8 cellular contexts compared by ENCODE assay signal in genomic region chr10:126749030-126749655, GRCh38.
DNase-seq lines count a peak whose midpoint lies in the region; ATAC-seq and TF ChIP-seq lines count a peak whose summit lies in the region.

No MANE protein-coding gene starts in this region.

- H3K27me3 ChIP-seq in esophagus muscularis mucosa, result peaks cover 0 to 3% (median 0%) of the 10 kb centered on the region in 4 donors

- H3K36me3 Mint-ChIP-seq in HFFc6 (ENCODE audit: low read depth), result no peaks in the 10 kb centered on the region
- H3K36me3 Mint-ChIP-seq in activated CD8-positive, alpha-beta T cell treated with anti-CD3 and anti-CD28 coated beads for 36 hours (ENCODE audit: low read depth), result no peaks in the 10 kb centered on the region

- no peak for TF ChIP-seq EP300 in esophagus muscularis mucosa (IDR thresholded peaks at IDR 0.05)

- POLR2A ChIA-PET in activated CD8-positive, alpha-beta T cell treated with anti-CD3 and anti-CD28 coated beads for 36 hours (lab: Charles Lee), result interaction anchor here (0.5 kb wide), 1 partner anchor 278 kb away, joined by 3 read pairs; no protein-coding TSS in a partner anchor

- DNase-seq in EH (ENCODE audit: low read depth) (peak; percentile 70), HFFc6 (peak; percentile 30), NCI-H345 treated with DMSO at 0.1 percent for 48 hours (lab: John Stamatoyannopoulos, UW; ENCODE audit: unreplicated experiment) (peak; percentile 17), esophagus muscularis mucosa (ENCODE audit: extremely low spot score) (no peak), mucosa of gallbladder (ENCODE audit: low spot score) (peak; percentile 73)
- peak; percentile 77 for DNase-seq in activated CD8-positive, alpha-beta T cell treated with anti-CD3 and anti-CD28 coated beads for 36 hours
- peak; percentile 69 for DNase-seq in stimulated activated naive CD8-positive, alpha-beta T cell treated with anti-CD3 and anti-CD28 coated beads, Interleukin-15, Interleukin-2, amounts not matched to agents 100 U/mL and 50 U/mL, for 24 hours

- intact Hi-C loops in activated CD8-positive, alpha-beta T cell treated with anti-CD3 and anti-CD28 coated beads for 36 hours (cut with micrococcal nuclease), result no loop called here
- intact Hi-C loops in esophagus muscularis mucosa (cut with DNase I), result loop anchor here (2.0 kb wide), 1 partner anchor 766 kb away; no protein-coding TSS in a partner anchor

- no peaks in the 10 kb centered on the region for H3K27me3 Mint-ChIP-seq in HFFc6 (ENCODE audit: insufficient read depth)
- H3K27me3 Mint-ChIP-seq in activated CD8-positive, alpha-beta T cell treated with anti-CD3 and anti-CD28 coated beads for 36 hours, result no peaks in the 10 kb centered on the region

- no peak overlapping the region for H3K27ac ChIP-seq in esophagus muscularis mucosa (replicated peaks in 1 of 4)

- CTCF ChIA-PET in activated CD8-positive, alpha-beta T cell treated with anti-CD3 and anti-CD28 coated beads for 36 hours (lab: Charles Lee), result interaction anchor here (0.9 to 1.0 kb wide), 2 partner anchors 8 to 168 kb away, joined by 3 read pairs; no protein-coding TSS in a partner anchor

- WGBS in esophagus muscularis mucosa, result 10% methylated on average over 5 of the region's 5 CpGs

- no peaks in the 10 kb centered on the region; the same call in 1 of the 2 replicates for H3K9me3 Mint-ChIP-seq in HFFc6
- no peaks in the 10 kb centered on the region for H3K9me3 Mint-ChIP-seq in activated CD8-positive, alpha-beta T cell treated with anti-CD3 and anti-CD28 coated beads for 36 hours

- H3K4me3 ChIP-seq in esophagus muscularis mucosa, result no peak overlapping the region

- H3K9me3 ChIP-seq in esophagus muscularis mucosa, result no peaks in the 10 kb centered on the region

- H3K27ac Mint-ChIP-seq in HFFc6, result no peak overlapping the region
- H3K27ac Mint-ChIP-seq in activated CD8-positive, alpha-beta T cell treated with anti-CD3 and anti-CD28 coated beads for 36 hours, result no peak overlapping the region

- H3K4me1 ChIP-seq in esophagus muscularis mucosa, result no peaks in the 10 kb centered on the region

- H3K4me1 Mint-ChIP-seq in HFFc6 (ENCODE audit: low read depth), result no peaks in the 10 kb centered on the region
- H3K4me1 Mint-ChIP-seq in activated CD8-positive, alpha-beta T cell treated with anti-CD3 and anti-CD28 coated beads for 36 hours (ENCODE audit: low read depth), result no peaks in the 10 kb centered on the region

- no peak for TF ChIP-seq POLR2A in esophagus muscularis mucosa (IDR thresholded peaks at IDR 0.05; ENCODE audit: low read depth)

- TF ChIP-seq CTCF in HFFc6 (IDR thresholded peaks at IDR 0.05) (peak; percentile 87), esophagus muscularis mucosa (IDR thresholded peaks at IDR 0.05) (peak; percentile 42 to 55 (median 50))
- peak; percentile 61 for TF ChIP-seq CTCF in activated CD8-positive, alpha-beta T cell treated with anti-CD3 and anti-CD28 coated beads for 36 hours (IDR thresholded peaks at IDR 0.05)

- ATAC-seq in activated CD8-positive, alpha-beta T cell treated with anti-CD3 and anti-CD28 coated beads for 36 hours, result no peak
- peak; percentile 59 for ATAC-seq in stimulated activated naive CD8-positive, alpha-beta T cell treated with anti-CD3 and anti-CD28 coated beads, Interleukin-15, Interleukin-2, amounts not matched to agents 100 U/mL and 50 U/mL, for 24 hours
- ATAC-seq in GM18517 (IDR thresholded peaks at IDR 0.05; ENCODE audit: unreplicated experiment), result no peak

- H3K4me3 Mint-ChIP-seq in HFFc6, result no peak overlapping the region
- H3K4me3 Mint-ChIP-seq in activated CD8-positive, alpha-beta T cell treated with anti-CD3 and anti-CD28 coated beads for 36 hours, result no peak overlapping the region

- H3K36me3 ChIP-seq in esophagus muscularis mucosa, result no peaks in the 10 kb centered on the region
